1 cellular context compared by ENCODE assay signal in genomic region chr5:144144956-144145751, GRCh38.
A peak's percentile ranks its signal among the peaks of the same experiment; 100 is the strongest.
TF ChIP-seq lines count a peak whose summit lies in the region.

No MANE protein-coding gene starts in this region.

TF ChIP-seq in HEK293, 187 proteins besides CTCF, POLR2A, EP300 and RAD21 (continued from another document and continues in another):
- TF ChIP-seq ZBTB26 (tag by site-specific recombination; optimal IDR thresholded peaks at IDR 0.05) (no peak), ZNF837 (tag by site-specific recombination; IDR thresholded peaks at IDR 0.05) (no peak), ZNF274 (IDR thresholded peaks at IDR 0.05; ENCODE audit: low read length) (no peak), ZNF274 (tag by site-specific recombination; IDR thresholded peaks at IDR 0.05; ENCODE audit: borderline replicate concordance) (no peak), ZNF280D (tag by site-specific recombination; IDR thresholded peaks at IDR 0.05) (no peak), ZBTB20 (tag by site-specific recombination; IDR thresholded peaks at IDR 0.05) (peak; percentile 25; the same call in 1 of the 2 replicates), ZBTB17 (tag by site-specific recombination; IDR thresholded peaks at IDR 0.05) (peak; percentile 23; the same call in 1 of the 2 replicates), ZFHX2 (tag by site-specific recombination; conservative IDR thresholded peaks at IDR 0.05) (no peak), PRDM6 (tag by site-specific recombination; IDR thresholded peaks at IDR 0.05) (peak; percentile 63), IKZF3 (tag by site-specific recombination; IDR thresholded peaks at IDR 0.05) (no peak), ZBTB48 (tag by site-specific recombination; IDR thresholded peaks at IDR 0.05) (no peak), REPIN1 (tag by site-specific recombination; IDR thresholded peaks at IDR 0.05; ENCODE audit: low read depth) (no peak), ZNF148 (tag by site-specific recombination; IDR thresholded peaks at IDR 0.05; ENCODE audit: borderline replicate concordance) (0 out of 2 replicates have a peak, but pooled peaks have one; percentile 32), ZNF157 (tag by site-specific recombination; IDR thresholded peaks at IDR 0.05) (no peak), KLF17 (tag by site-specific recombination; IDR thresholded peaks at IDR 0.05) (no peak), SETDB1 (IDR thresholded peaks at IDR 0.05; ENCODE audit: insufficient read length, low read length) (no peak), WT1 (tag by site-specific recombination; IDR thresholded peaks at IDR 0.05) (peak; percentile 89), ZNF133 (tag by site-specific recombination; IDR thresholded peaks at IDR 0.05) (no peak), ZNF548 (tag by site-specific recombination; IDR thresholded peaks at IDR 0.05) (no peak), ZNF26 (tag by site-specific recombination; IDR thresholded peaks at IDR 0.05) (no peak), ZNF692 (tag by site-specific recombination; IDR thresholded peaks at IDR 0.05) (no peak), ZNF843 (tag by site-specific recombination; IDR thresholded peaks at IDR 0.05) (no peak), ZNF114 (tag by site-specific recombination; IDR thresholded peaks at IDR 0.05) (no peak), REST (tag by site-specific recombination; IDR thresholded peaks at IDR 0.05) (no peak), ZBTB6 (tag by site-specific recombination; IDR thresholded peaks at IDR 0.05) (no peak), ZNF211 (tag by site-specific recombination; IDR thresholded peaks at IDR 0.05; ENCODE audit: low read depth) (no peak), ZNF473 (tag by site-specific recombination; IDR thresholded peaks at IDR 0.05) (no peak), ZNF777 (tag by site-specific recombination; IDR thresholded peaks at IDR 0.05; ENCODE audit: borderline replicate concordance) (no peak), PBX3 (CRISPR knock-in tag; IDR thresholded peaks at IDR 0.05) (no peak), EGR2 (tag by site-specific recombination; IDR thresholded peaks at IDR 0.05; ENCODE audit: low read depth) (no peak), ZNF629 (tag by site-specific recombination; IDR thresholded peaks at IDR 0.05) (no peak), ZNF660 (tag by site-specific recombination; IDR thresholded peaks at IDR 0.05) (peak; percentile 77), ZNF585B (tag by site-specific recombination; IDR thresholded peaks at IDR 0.05) (no peak), SP2 (tag by site-specific recombination; IDR thresholded peaks at IDR 0.05) (no peak), ZNF426 (tag by site-specific recombination; IDR thresholded peaks at IDR 0.05) (no peak), ZNF239 (tag by site-specific recombination; IDR thresholded peaks at IDR 0.05) (no peak), ZNF558 (tag by site-specific recombination; IDR thresholded peaks at IDR 0.05) (no peak), ZFP37 (tag by site-specific recombination; IDR thresholded peaks at IDR 0.05) (no peak), ZNF10 (tag by site-specific recombination; IDR thresholded peaks at IDR 0.05) (no peak), ZNF626 (tag by site-specific recombination; IDR thresholded peaks at IDR 0.05) (no peak), ELK4 (IDR thresholded peaks at IDR 0.05; ENCODE audit: borderline replicate concordance, low read depth, low read length) (no peak), GLIS1 (tag by site-specific recombination; IDR thresholded peaks at IDR 0.05) (peak; percentile 30; the same call in 1 of the 2 replicates)
